ENCODE assay signal across 16 cellular contexts in the genomic region with DNA sequence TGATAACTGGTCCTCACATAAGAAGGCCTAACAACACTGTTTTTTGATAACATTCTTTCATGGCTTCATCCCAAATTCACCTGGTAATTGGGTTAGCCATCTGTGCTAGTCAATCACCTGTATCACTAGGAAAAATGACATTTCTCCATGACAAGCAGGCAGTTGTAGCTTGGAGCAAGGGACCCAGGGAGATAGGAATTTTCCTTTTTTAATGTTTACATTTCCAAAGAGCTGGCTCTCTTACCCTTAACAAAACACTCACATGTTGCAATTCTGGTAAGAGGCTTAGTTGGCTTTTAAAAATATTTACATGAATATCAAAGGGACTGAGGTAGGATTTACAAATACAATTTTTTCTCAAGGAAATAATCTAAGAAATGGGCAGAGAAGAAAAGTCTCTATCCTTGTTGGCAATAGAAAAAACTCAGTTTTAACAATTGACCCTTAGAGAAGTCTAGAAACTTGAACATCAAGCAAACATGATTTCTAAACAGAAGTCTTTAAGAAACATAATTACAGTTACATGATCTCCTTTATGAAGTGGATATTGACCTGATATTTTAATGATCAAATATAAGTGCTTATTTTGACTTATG. TPM values are rescaled to one million over a fixed set of nuclear protein-coding genes. Genes with fewer than 3 reads are reported as not detected.
DNase-seq lines count a peak whose midpoint lies in the region; ATAC-seq, FAIRE-seq and TF ChIP-seq lines count a peak whose summit lies in the region.
"Had no signal": no experiment of that assay in that cellular context is flagged by ENCODE, and none has a peak within 500 bp of the region (broad histone marks: within the 10 kb centered on the region; RNA-seq: fewer than 3 reads in every experiment).

No MANE protein-coding gene starts in this region.

- H3K9me3 Mint-ChIP-seq in MCF 10A (ENCODE audit: unreplicated experiment) = no peaks in the 10 kb centered on the region
- H3K9me3 Mint-ChIP-seq in activated naive CD8-positive, alpha-beta T cell treated with anti-CD3 and anti-CD28 coated beads for 36 hours = no peaks in the 10 kb centered on the region
- no peaks in the 10 kb centered on the region for H3K9me3 Mint-ChIP-seq in activated naive CD8-positive, alpha-beta T cell treated with anti-CD3 and anti-CD28 coated beads, Interleukin-2, amount 50 U/mL, for 24 hours
- H3K9me3 Mint-ChIP-seq: activated T-cell treated with anti-CD3 and anti-CD28 coated beads, Interleukin-2, amount 50 U/mL, for 4 hours; CD4-positive, CD25-positive, alpha-beta regulatory T cell had no signal

- no peak for TF ChIP-seq CTCF in MCF 10A (IDR thresholded peaks at IDR 0.05; ENCODE audit: unreplicated experiment)
- no peak for TF ChIP-seq CTCF in kidney (IDR thresholded peaks at IDR 0.05; ENCODE audit: borderline replicate concordance, extremely low read depth, insufficient read depth)

- ATAC-seq in GM18868 (IDR thresholded peaks at IDR 0.05; ENCODE audit: unreplicated experiment) = no peak
- ATAC-seq in activated naive CD8-positive, alpha-beta T cell treated with anti-CD3 and anti-CD28 coated beads, Interleukin-2, amount 50 U/mL, for 24 hours = no peak
- ATAC-seq: activated T-cell treated with anti-CD3 and anti-CD28 coated beads, Interleukin-2, amount 50 U/mL, for 4 hours had no signal

- FAIRE-seq in kidney (lab: Jason Lieb, UNC) = no peak
- FAIRE-seq: H1 had no signal

- H3K4me3 Mint-ChIP-seq in MCF 10A (ENCODE audit: unreplicated experiment) = no peak overlapping the region
- H3K4me3 Mint-ChIP-seq in activated naive CD8-positive, alpha-beta T cell treated with anti-CD3 and anti-CD28 coated beads for 36 hours = no peak overlapping the region
- no peak overlapping the region for H3K4me3 Mint-ChIP-seq in activated naive CD8-positive, alpha-beta T cell treated with anti-CD3 and anti-CD28 coated beads, Interleukin-2, amount 50 U/mL, for 24 hours
- H3K4me3 Mint-ChIP-seq: activated T-cell treated with anti-CD3 and anti-CD28 coated beads, Interleukin-2, amount 50 U/mL, for 4 hours; CD4-positive, CD25-positive, alpha-beta regulatory T cell had no signal

- no peaks in the 10 kb centered on the region for H3K27me3 Mint-ChIP-seq in MCF 10A (ENCODE audit: insufficient read depth, unreplicated experiment)
- H3K27me3 Mint-ChIP-seq in activated naive CD8-positive, alpha-beta T cell treated with anti-CD3 and anti-CD28 coated beads for 36 hours = no peaks in the 10 kb centered on the region
- H3K27me3 Mint-ChIP-seq in activated naive CD8-positive, alpha-beta T cell treated with anti-CD3 and anti-CD28 coated beads, Interleukin-2, amount 50 U/mL, for 24 hours = no peaks in the 10 kb centered on the region

- no TSS peak for BruUV-seq in MCF 10A (replicated peaks; lab: Mats Ljungman, UMichigan)

- CTCF ChIA-PET in MCF 10A (lab: Yijun Ruan, JAX) = interaction anchor here (0.7 to 3.6 kb wide), 4 partner anchors 13 to 349 kb away, joined by 3 to 17 read pairs (median 3); no protein-coding TSS in a partner anchor

- no peaks in the 10 kb centered on the region for H3K36me3 ChIP-seq in kidney (ENCODE audit: control insufficient read depth in 1 of 2, insufficient read depth in 2 of 2, low read length in 2 of 2)
- H3K36me3 ChIP-seq: WERI-Rb-1 had no signal

- intact Hi-C loops in MCF 10A (cut with micrococcal nuclease) = loop anchor here (2.0 kb wide), 1 partner anchor 98 kb away; no protein-coding TSS in a partner anchor
- intact Hi-C loops in kidney (cut with DNase I) = no loop called here

- peaks cover 50% of the 10 kb centered on the region for H3K4me1 Mint-ChIP-seq in MCF 10A (ENCODE audit: insufficient read depth, unreplicated experiment)
- no peaks in the 10 kb centered on the region for H3K4me1 Mint-ChIP-seq in activated naive CD8-positive, alpha-beta T cell treated with anti-CD3 and anti-CD28 coated beads for 36 hours
- no peaks in the 10 kb centered on the region for H3K4me1 Mint-ChIP-seq in activated naive CD8-positive, alpha-beta T cell treated with anti-CD3 and anti-CD28 coated beads, Interleukin-2, amount 50 U/mL, for 24 hours
- H3K4me1 Mint-ChIP-seq: CD4-positive, CD25-positive, alpha-beta regulatory T cell had no signal

- peak overlapping the region; percentile 45 to 82 for H3K27ac ChIP-seq in kidney (ENCODE audit: low read depth in 2 of 2, low read length in 2 of 2)
- H3K27ac ChIP-seq: parathyroid adenoma, WERI-Rb-1 had no signal

- DNase-seq in GM03348 (ENCODE audit: low spot score) (peak; percentile 21), MCF 10A (ENCODE audit: unreplicated experiment) (peak; percentile 57), kidney (no peak), stromal cell of bone marrow (ENCODE audit: low read depth) (peak; percentile 65), SKM-1 (lab: John Stamatoyannopoulos, UW; ENCODE audit: unreplicated experiment) (no peak)
- DNase-seq in activated naive CD8-positive, alpha-beta T cell treated with anti-CD3 and anti-CD28 coated beads for 36 hours = no peak
- no peak for DNase-seq in activated naive CD8-positive, alpha-beta T cell treated with anti-CD3 and anti-CD28 coated beads, Interleukin-2, amount 50 U/mL, for 24 hours
- DNase-seq: activated T-cell treated with anti-CD3 and anti-CD28 coated beads, Interleukin-2, amount 50 U/mL, for 4 hours; CD4-positive, CD25-positive, alpha-beta regulatory T cell; KBM-7; NCI-H2227 treated with DMSO at 0.1 percent for 48 hours; SHP77; WERI-Rb-1 had no signal

- no peak overlapping the region for H3K9ac ChIP-seq in kidney (ENCODE audit: low read length in 2 of 2)
- H3K9ac ChIP-seq: parathyroid adenoma had no signal

- H3K36me3 Mint-ChIP-seq in MCF 10A (ENCODE audit: insufficient read depth, unreplicated experiment) = peaks cover 7% of the 10 kb centered on the region
- H3K36me3 Mint-ChIP-seq in activated naive CD8-positive, alpha-beta T cell treated with anti-CD3 and anti-CD28 coated beads for 36 hours = peaks cover 2% of the 10 kb centered on the region
- no peaks in the 10 kb centered on the region for H3K36me3 Mint-ChIP-seq in activated naive CD8-positive, alpha-beta T cell treated with anti-CD3 and anti-CD28 coated beads, Interleukin-2, amount 50 U/mL, for 24 hours (ENCODE audit: low read depth)
- H3K36me3 Mint-ChIP-seq: CD4-positive, CD25-positive, alpha-beta regulatory T cell had no signal

- POLR2A ChIA-PET in MCF 10A (lab: Yijun Ruan, JAX) = interaction anchor here (0.6 to 2.2 kb wide), 11 partner anchors 7 to 212 kb away, joined by 3 to 11 read pairs (median 4); a partner anchor contains a TSS

- H3K9me3 ChIP-seq in kidney (ENCODE audit: control insufficient read depth in 1 of 2, low read length in 2 of 2) = no peaks in the 10 kb centered on the region

- H3K4me3 ChIP-seq in kidney (ENCODE audit: low read length in 2 of 2) = no peak overlapping the region

- peak overlapping the region; percentile 72 for H3K27ac Mint-ChIP-seq in MCF 10A (ENCODE audit: low read depth, unreplicated experiment)
- H3K27ac Mint-ChIP-seq in activated naive CD8-positive, alpha-beta T cell treated with anti-CD3 and anti-CD28 coated beads for 36 hours = no peak overlapping the region
- H3K27ac Mint-ChIP-seq in activated naive CD8-positive, alpha-beta T cell treated with anti-CD3 and anti-CD28 coated beads, Interleukin-2, amount 50 U/mL, for 24 hours = no peak overlapping the region
- H3K27ac Mint-ChIP-seq: CD4-positive, CD25-positive, alpha-beta regulatory T cell had no signal

- peaks cover 11% of the 10 kb centered on the region in 2 donors for H3K4me1 ChIP-seq in kidney (ENCODE audit: control insufficient read depth in 1 of 2, insufficient read depth in 1 of 2, low read depth in 1 of 2, low read length in 2 of 2)
- H3K4me1 ChIP-seq: parathyroid adenoma had no signal

RNA-seq across cellular contexts. Expression of a gene that starts 16.1 kb away (rescaled TPM):
- total RNA-seq in MCF 10A (2022) (4.3 and 6.2 TPM in 2 replicates), kidney (61.7 TPM)
- 81.3 TPM for polyA plus RNA-seq in kidney (ENCODE audit: insufficient read depth, low read depth, low replicate concordance)
- under 1 TPM; 0.14 to 0.21 TPM for total RNA-seq in activated naive CD8-positive, alpha-beta T cell treated with anti-CD3 and anti-CD28 coated beads for 36 hours

RNA-seq across cellular contexts. Expression of a gene that starts 56.5 kb away (rescaled TPM):
- total RNA-seq in MCF 10A (2022) (19.7 and 21.1 TPM in 2 replicates), kidney (16.3 TPM)
- polyA plus RNA-seq in kidney (ENCODE audit: insufficient read depth, low read depth, low replicate concordance) = 11.8 TPM
- not detected for total RNA-seq in activated naive CD8-positive, alpha-beta T cell treated with anti-CD3 and anti-CD28 coated beads for 36 hours
- total RNA-seq: CD4-positive, CD25-positive, alpha-beta regulatory T cell had no signal
- polyA plus RNA-seq: CD4-positive, CD25-positive, alpha-beta regulatory T cell had no signal

Comparison
In these comparisons a context has a peak if more than half of its experiments do, and no peak if none do; other contexts are left out.
1. DNase-seq: peak in GM03348 (single experiment), MCF 10A (single experiment) and stromal cell of bone marrow (single experiment); none in kidney (single experiment), SKM-1 (single experiment), activated naive CD8-positive, alpha-beta T cell treated with anti-CD3 and anti-CD28 coated beads for 36 hours (single experiment) and activated naive CD8-positive, alpha-beta T cell treated with anti-CD3 and anti-CD28 coated beads, Interleukin-2, amount 50 U/mL, for 24 hours (single experiment).
2. RNA of a gene that starts 56.5 kb away (total RNA-seq): 19.7 to 21.1 TPM in MCF 10A and 16.3 TPM in kidney (single experiment); not detected in activated naive CD8-positive, alpha-beta T cell treated with anti-CD3 and anti-CD28 coated beads for 36 hours; every median in the first group is over 10 times any median in the second.